In genomic region chr1:26315874-26316850, GRCh38 we compare ENCODE assay signal across 19 cellular contexts. TPM values are rescaled to one million over a fixed set of nuclear protein-coding genes. Genes with fewer than 3 reads are reported as not detected.
DNase-seq lines count a peak whose midpoint lies in the region; ATAC-seq and TF ChIP-seq lines count a peak whose summit lies in the region.
"Had no signal": no experiment of that assay in that cellular context is flagged by ENCODE, and none has a peak within 500 bp of the region (broad histone marks: within the 10 kb centered on the region; RNA-seq: fewer than 3 reads in every experiment).

No MANE protein-coding gene starts in this region.

- H2BK12ac ChIP-seq in trophoblast cell (ENCODE audit: low read length) = no peak overlapping the region

- H4K12ac ChIP-seq in trophoblast cell (ENCODE audit: low read depth, low read length) = no peak overlapping the region

- H3K4me2 ChIP-seq in Loucy (ENCODE audit: low read depth, low read length, poor library complexity, severe bottlenecking) (peak overlapping the region; percentile 96), trophoblast cell (ENCODE audit: low read length) (no peak overlapping the region)
- H3K4me2 ChIP-seq: A549 had no signal

- TF ChIP-seq CTCF in Loucy (conservative IDR thresholded peaks at IDR 0.05; ENCODE audit: low read length) = no peak

- no peak overlapping the region for H3K23ac ChIP-seq in trophoblast cell (ENCODE audit: low read length)

- peak overlapping the region; percentile 95 for H3K9ac ChIP-seq in Loucy (ENCODE audit: low read depth, low read length, poor library complexity, severe bottlenecking)
- peak overlapping the region; percentile 64 for H3K9ac ChIP-seq in adipocyte (ENCODE audit: low read length)
- no peak overlapping the region for H3K9ac ChIP-seq in trophoblast cell (ENCODE audit: low read length)

- H3K27me3 ChIP-seq in Loucy (ENCODE audit: insufficient read depth, low read length, poor library complexity, severe bottlenecking) (no peaks in the 10 kb centered on the region), adipocyte (replicated peaks; ENCODE audit: control insufficient read depth, insufficient read depth, low read length) (no peaks in the 10 kb centered on the region), trophoblast cell (ENCODE audit: insufficient read depth, low read length) (no peaks in the 10 kb centered on the region)
- H3K27me3 ChIP-seq: heart left ventricle, thyroid gland had no signal

- peaks cover 40% of the 10 kb centered on the region for H3K79me2 ChIP-seq in Loucy (ENCODE audit: insufficient read depth, low read length)
- no peaks in the 10 kb centered on the region for H3K79me2 ChIP-seq in trophoblast cell (ENCODE audit: control insufficient read depth, insufficient read depth, low read length, poor library complexity)

- H3K4me1 ChIP-seq in Loucy (ENCODE audit: insufficient read depth, low read length, poor library complexity, severe bottlenecking) = peaks cover 77% of the 10 kb centered on the region
- H3K4me1 ChIP-seq in adipocyte (ENCODE audit: control insufficient read depth, insufficient read depth, low read length) = peaks cover 37% of the 10 kb centered on the region
- H3K4me1 ChIP-seq in trophoblast cell (ENCODE audit: control insufficient read depth in 1 of 2, insufficient read depth in 2 of 2, low read length in 2 of 2) = peaks cover 6 to 8% of the 10 kb centered on the region in 2 experiments

- no peak for ATAC-seq in stimulated activated effector memory CD8-positive, alpha-beta T cell treated with anti-CD3 and anti-CD28 coated beads, Interleukin-12 subunit alpha, Interleukin-12 subunit beta, amount 100 ng/mL, for 72 hours

- H3K18ac ChIP-seq in trophoblast cell (ENCODE audit: low read length) = no peak overlapping the region

- no peaks in the 10 kb centered on the region for H3K9me2 ChIP-seq in Loucy (replicated peaks; ENCODE audit: low read depth, low read length)

- H2BK120ac ChIP-seq in trophoblast cell (ENCODE audit: insufficient read depth, low read length, poor library complexity) = no peak overlapping the region

- H3K27ac ChIP-seq in trophoblast cell (ENCODE audit: low read depth, low read length) = no peak overlapping the region
- H3K27ac ChIP-seq: A549, thyroid gland had no signal

- no peak overlapping the region for H2BK5ac ChIP-seq in trophoblast cell (ENCODE audit: low read depth, low read length, poor library complexity)

- no peak overlapping the region for H2AK5ac ChIP-seq in trophoblast cell (ENCODE audit: low read length)

- H3K4me3 Mint-ChIP-seq in activated CD4-positive, alpha-beta T cell treated with anti-CD3 and anti-CD28 coated beads, Interleukin-2, amount 10 ng/mL, durations not matched to agents 24 days and 14 days = peak overlapping the region; percentile 82
- H3K4me3 Mint-ChIP-seq in stimulated activated effector memory CD8-positive, alpha-beta T cell treated with anti-CD3 and anti-CD28 coated beads, Interleukin-12 subunit alpha, Interleukin-12 subunit beta, amount 100 ng/mL, for 72 hours = peak overlapping the region; percentile 57

- peak overlapping the region; percentile 55 for H3K27ac Mint-ChIP-seq in activated CD4-positive, alpha-beta T cell treated with anti-CD3 and anti-CD28 coated beads, Interleukin-2, amount 10 ng/mL, durations not matched to agents 24 days and 14 days
- peak overlapping the region; percentile 91 for H3K27ac Mint-ChIP-seq in stimulated activated effector memory CD8-positive, alpha-beta T cell treated with anti-CD3 and anti-CD28 coated beads, Interleukin-12 subunit alpha, Interleukin-12 subunit beta, amount 100 ng/mL, for 72 hours

- DNase-seq in activated CD4-positive, alpha-beta T cell treated with anti-CD3 and anti-CD28 coated beads, Interleukin-2, amount 10 ng/mL, durations not matched to agents 24 days and 14 days = no peak
- DNase-seq in activated CD4-positive, alpha-beta T cell treated with anti-CD3 and anti-CD28 coated beads for 48 hours = no peak
- DNase-seq in adipocyte (ENCODE audit: low read depth) = no peak
- DNase-seq in stimulated activated effector memory CD8-positive, alpha-beta T cell treated with anti-CD3 and anti-CD28 coated beads, Interleukin-12 subunit alpha, Interleukin-12 subunit beta, amount 100 ng/mL, for 72 hours (ENCODE audit: low spot score in 2 of 2) = no peak
- no peak for DNase-seq in NCI-H2029 treated with DMSO at 0.1 percent for 48 hours (lab: John Stamatoyannopoulos, UW)
- no peak for DNase-seq in NCI-H510A (lab: John Stamatoyannopoulos, UW)
- no peak for DNase-seq in trophoblast cell
- DNase-seq: activated effector memory CD4-positive, alpha-beta T cell treated with anti-CD3 and anti-CD28 coated beads, Interleukin-2, amount 50 U/mL, for 16 hours; erythroblast; heart left ventricle; left cardiac atrium; NCI-H1417; NCI-H524; small intestine; thyroid gland had no signal

- no peaks in the 10 kb centered on the region for H4K20me1 ChIP-seq in Loucy (ENCODE audit: insufficient read depth, low read length, poor library complexity, severe bottlenecking)

- no peaks in the 10 kb centered on the region for H3K27me3 Mint-ChIP-seq in activated CD4-positive, alpha-beta T cell treated with anti-CD3 and anti-CD28 coated beads, Interleukin-2, amount 10 ng/mL, durations not matched to agents 24 days and 14 days

- H3K36me3 Mint-ChIP-seq in activated CD4-positive, alpha-beta T cell treated with anti-CD3 and anti-CD28 coated beads, Interleukin-2, amount 10 ng/mL, durations not matched to agents 24 days and 14 days (ENCODE audit: low read depth) = peaks cover 22% of the 10 kb centered on the region
- peaks cover 37% of the 10 kb centered on the region for H3K36me3 Mint-ChIP-seq in stimulated activated effector memory CD8-positive, alpha-beta T cell treated with anti-CD3 and anti-CD28 coated beads, Interleukin-12 subunit alpha, Interleukin-12 subunit beta, amount 100 ng/mL, for 72 hours

- H3K79me1 ChIP-seq in trophoblast cell (ENCODE audit: low read length) = no peaks in the 10 kb centered on the region

- no peak overlapping the region for H4K8ac ChIP-seq in trophoblast cell (ENCODE audit: low read depth, low read length)

- WGBS in trophoblast cell (ENCODE audit: extremely low coverage, insufficient coverage, insufficient read length) = no CpG with 5 or more reads among the region's 8 CpGs

- peaks cover 57% of the 10 kb centered on the region for H3K4me1 Mint-ChIP-seq in activated CD4-positive, alpha-beta T cell treated with anti-CD3 and anti-CD28 coated beads, Interleukin-2, amount 10 ng/mL, durations not matched to agents 24 days and 14 days
- peaks cover 67% of the 10 kb centered on the region for H3K4me1 Mint-ChIP-seq in stimulated activated effector memory CD8-positive, alpha-beta T cell treated with anti-CD3 and anti-CD28 coated beads, Interleukin-12 subunit alpha, Interleukin-12 subunit beta, amount 100 ng/mL, for 72 hours

- no peak overlapping the region for H3K4ac ChIP-seq in trophoblast cell (ENCODE audit: low read depth, low read length)

- intact Hi-C loops in activated CD4-positive, alpha-beta T cell treated with anti-CD3 and anti-CD28 coated beads, Interleukin-2, amount 10 ng/mL, durations not matched to agents 24 days and 14 days (cut with micrococcal nuclease) = loop anchor here (5.0 kb wide), 1 partner anchor 156 kb away; the partner anchor contains the start of gene HMGN2

- H4K91ac ChIP-seq in trophoblast cell (ENCODE audit: low read depth, low read length) = no peak overlapping the region

- H3K36me3 ChIP-seq in Loucy (ENCODE audit: insufficient read depth, low read length) = no peaks in the 10 kb centered on the region
- H3K36me3 ChIP-seq in adipocyte (ENCODE audit: control insufficient read depth, insufficient read depth, low read length, severe bottlenecking) = no peaks in the 10 kb centered on the region
- peaks cover 3 to 11% of the 10 kb centered on the region in 2 experiments for H3K36me3 ChIP-seq in trophoblast cell (ENCODE audit: control insufficient read depth in 1 of 2, insufficient read depth in 2 of 2, low read length in 2 of 2)
- H3K36me3 ChIP-seq: heart left ventricle, thyroid gland had no signal

- H3K9me3 ChIP-seq in Loucy (ENCODE audit: insufficient read depth, low read depth, low read length) = no peaks in the 10 kb centered on the region
- no peaks in the 10 kb centered on the region for H3K9me3 ChIP-seq in adipocyte (ENCODE audit: control insufficient read depth, low read length)
- H3K9me3 ChIP-seq in trophoblast cell (ENCODE audit: insufficient read depth, low read depth, low read length) = no peaks in the 10 kb centered on the region
- H3K9me3 ChIP-seq: A549, heart left ventricle, thyroid gland had no signal

- H3K4me3 ChIP-seq in Loucy (ENCODE audit: low read length, poor library complexity, severe bottlenecking) (no peak overlapping the region), adipocyte (ENCODE audit: low read length) (no peak overlapping the region), trophoblast cell (ENCODE audit: low read depth, low read length) (no peak overlapping the region)
- H3K4me3 ChIP-seq: A549, thyroid gland had no signal

- H2AFZ ChIP-seq in Loucy (ENCODE audit: low read length) (no peak overlapping the region), trophoblast cell (ENCODE audit: insufficient read depth, low read length, poor library complexity) (no peak overlapping the region)

- no peak overlapping the region for H3K14ac ChIP-seq in trophoblast cell (ENCODE audit: low read length)

- no peaks in the 10 kb centered on the region for H3F3A ChIP-seq in Loucy (ENCODE audit: low read depth)

- H3K9me3 Mint-ChIP-seq in activated CD4-positive, alpha-beta T cell treated with anti-CD3 and anti-CD28 coated beads, Interleukin-2, amount 10 ng/mL, durations not matched to agents 24 days and 14 days = no peaks in the 10 kb centered on the region
- no peaks in the 10 kb centered on the region for H3K9me3 Mint-ChIP-seq in stimulated activated effector memory CD8-positive, alpha-beta T cell treated with anti-CD3 and anti-CD28 coated beads, Interleukin-12 subunit alpha, Interleukin-12 subunit beta, amount 100 ng/mL, for 72 hours

RNA-seq across cellular contexts. Expression of gene CD52, which starts 1.6 kb away (rescaled TPM):
- total RNA-seq in activated CD4-positive, alpha-beta T cell treated with anti-CD3 and anti-CD28 coated beads, Interleukin-2, amount 10 ng/mL, durations not matched to agents 24 days and 14 days = 295 and 297 TPM in 2 replicates
- polyA plus RNA-seq in trophoblast cell (2013) = 2.0 and 2.4 TPM in 2 replicates
- total RNA-seq: cerebellum had no signal
- polyA plus RNA-seq: A549 had no signal

RNA-seq across cellular contexts. Expression of gene UBXN11, which starts 9.7 kb away (rescaled TPM):
- total RNA-seq in activated CD4-positive, alpha-beta T cell treated with anti-CD3 and anti-CD28 coated beads, Interleukin-2, amount 10 ng/mL, durations not matched to agents 24 days and 14 days = 17.1 and 19.0 TPM in 2 replicates
- 8.1 and 8.5 TPM in 2 replicates for polyA plus RNA-seq in trophoblast cell (2013)

RNA-seq across cellular contexts. Expression of gene SH3BGRL3, which starts 36.3 kb away (rescaled TPM):
- 463 and 474 TPM in 2 replicates for total RNA-seq in activated CD4-positive, alpha-beta T cell treated with anti-CD3 and anti-CD28 coated beads, Interleukin-2, amount 10 ng/mL, durations not matched to agents 24 days and 14 days
- 179 and 184 TPM in 2 replicates for polyA plus RNA-seq in trophoblast cell (2013)

RNA-seq across cellular contexts. Expression of gene CRYBG2, which starts 37.8 kb away (rescaled TPM):
- total RNA-seq in activated CD4-positive, alpha-beta T cell treated with anti-CD3 and anti-CD28 coated beads, Interleukin-2, amount 10 ng/mL, durations not matched to agents 24 days and 14 days = 1.1 and 1.4 TPM in 2 replicates
- polyA plus RNA-seq in trophoblast cell (2013) = 30.0 and 35.3 TPM in 2 replicates
- total RNA-seq: H4, left cardiac atrium, thyroid gland had no signal
- polyA plus RNA-seq: heart left ventricle had no signal

RNA-seq across cellular contexts. Expression of gene ZNF683, which starts 56.4 kb away (rescaled TPM):
- total RNA-seq in activated CD4-positive, alpha-beta T cell treated with anti-CD3 and anti-CD28 coated beads, Interleukin-2, amount 10 ng/mL, durations not matched to agents 24 days and 14 days = not detected in 2 replicates
- polyA plus RNA-seq in trophoblast cell (2013) = not detected in 2 replicates
- total RNA-seq: cerebellum, H4 had no signal
- polyA plus RNA-seq: A549 had no signal
